In genomic region chr20:1185781-1186334, GRCh38 we compare ENCODE assay signal across 8 cellular contexts. TPM values are rescaled to one million over a fixed set of nuclear protein-coding genes. Genes with fewer than 3 reads are reported as not detected.
DNase-seq lines count a peak whose midpoint lies in the region; ATAC-seq and TF ChIP-seq lines count a peak whose summit lies in the region.

No MANE protein-coding gene starts in this region.

- no peaks in the 10 kb centered on the region for H3K36me3 ChIP-seq in breast epithelium

- intact Hi-C loops in breast epithelium (cut with DNase I; ENCODE audit: low total_unique reads): no loop called here

- POLR2A ChIA-PET in T-cell (lab: Charles Lee): no interaction called here

- peak; percentile 59 for DNase-seq in ELR (ENCODE audit: low read depth)
- peak; percentile 57 for DNase-seq in LoVo (ENCODE audit: low spot score)
- DNase-seq in T-cell: peak in 27 of 34 experiments; percentile 7 to 43 (median 22)
- DNase-seq in breast epithelium (ENCODE audit: low spot score in 2 of 2): no peak
- DNase-seq in left lobe of liver (ENCODE audit: low spot score): peak; percentile 54
- DNase-seq in stimulated activated CD8-positive, alpha-beta memory T cell treated with anti-CD3 and anti-CD28 coated beads, Interleukin-7, amount 100 ng/mL, for 24 hours (ENCODE audit: low read depth): peak; percentile 14

- TF ChIP-seq POLR2A in breast epithelium (IDR thresholded peaks at IDR 0.05): no peak

- H3K36me3 Mint-ChIP-seq in T-cell: peaks cover 3% of the 10 kb centered on the region

- H3K4me1 Mint-ChIP-seq in T-cell: peaks cover 11 to 14% (median 13%) of the 10 kb centered on the region in 3 donors

- H3K27me3 ChIP-seq in breast epithelium: peaks cover 4 to 28% of the 10 kb centered on the region in 2 donors

- peak in 1 of 3 donors; percentile 14 for TF ChIP-seq CTCF in breast epithelium (IDR thresholded peaks at IDR 0.05)

- CTCF ChIA-PET in T-cell (lab: Charles Lee): no interaction called here

- H3K27ac Mint-ChIP-seq in T-cell: peak overlapping the region in 1 of 2 donors; percentile 60

- H3K9me3 ChIP-seq in breast epithelium: no peaks in the 10 kb centered on the region

- no peak overlapping the region for H3K27ac ChIP-seq in breast epithelium

- H3K4me3 ChIP-seq in breast epithelium: peak overlapping the region; percentile 45 to 77 (median 58)

- H3K27me3 Mint-ChIP-seq in T-cell: peaks cover 23 to 32% of the 10 kb centered on the region in 2 donors

- no peaks in the 10 kb centered on the region for H3K9me3 Mint-ChIP-seq in T-cell

- peak overlapping the region; percentile 69 to 77 (median 70) for H3K4me3 Mint-ChIP-seq in T-cell

- peak; percentile 32 to 74 (median 58) for ATAC-seq in T-cell (replicated peaks in 1 of 4)
- peak; percentile 77 for ATAC-seq in left lobe of liver
- ATAC-seq in GM18870 (IDR thresholded peaks at IDR 0.05; ENCODE audit: unreplicated experiment): no peak
- no peak for ATAC-seq in HG03135 (IDR thresholded peaks at IDR 0.05; ENCODE audit: unreplicated experiment)

- no peaks in the 10 kb centered on the region for H3K4me1 ChIP-seq in breast epithelium

RNA-seq across cellular contexts. Expression of gene TMEM74B, which starts 1.1 kb away (rescaled TPM):
- total RNA-seq in T-cell (under 1 TPM in 1 of 5 donors, not detected in 4; 0.13 TPM), breast epithelium (1 to 10 TPM in 2 of 3 donors, under 1 TPM in 1; 0.73 to 4.3 (median 1.1) TPM), left lobe of liver (1.2 TPM)

RNA-seq across cellular contexts. Expression of gene C20orf202, which starts 17.4 kb away (rescaled TPM):
- total RNA-seq in T-cell (under 1 TPM in 4 of 5 donors, not detected in 1; 0.23 to 0.41 (median 0.30) TPM), breast epithelium (under 1 TPM in 2 of 3 donors, not detected in 1; 0.33 to 0.48 TPM), left lobe of liver (not detected)

RNA-seq across cellular contexts. Expression of gene RAD21L1, which starts 40.0 kb away (rescaled TPM):
- total RNA-seq in T-cell (1 to 10 TPM in 1 of 5 donors, under 1 TPM in 2, not detected in 2; 0.73 to 1.6 (median 0.88) TPM), breast epithelium (not detected), left lobe of liver (not detected)

Comparison
In these comparisons a context has a peak if more than half of its experiments do, and no peak if none do; other contexts are left out.
1. DNase-seq: peak in ELR (single experiment), LoVo (single experiment), T-cell (27 of 34), left lobe of liver (single experiment) and stimulated activated CD8-positive, alpha-beta memory T cell treated with anti-CD3 and anti-CD28 coated beads, Interleukin-7, amount 100 ng/mL, for 24 hours (single experiment); none in breast epithelium (0 of 2).
2. ATAC-seq: peak in T-cell (4 of 4) and left lobe of liver (single experiment); none in GM18870 (single experiment) and HG03135 (single experiment).